ENCODE assay signal across 21 cellular contexts in genomic region chr6:12767016-12767415, GRCh38. TPM values are rescaled to one million over a fixed set of nuclear protein-coding genes. Genes with fewer than 3 reads are reported as not detected.
DNase-seq lines count a peak whose midpoint lies in the region; ATAC-seq and TF ChIP-seq lines count a peak whose summit lies in the region.
"Had no signal": no experiment of that assay in that cellular context is flagged by ENCODE, and none has a peak within 500 bp of the region (broad histone marks: within the 10 kb centered on the region; RNA-seq: fewer than 3 reads in every experiment).

No MANE protein-coding gene starts in this region.

- no peaks in the 10 kb centered on the region for H3K9me3 ChIP-seq in left lung
- H3K9me3 ChIP-seq: SJSA1 had no signal

- no peak overlapping the region for H3K27ac ChIP-seq in left lung
- H3K27ac ChIP-seq: PC-9, SJSA1 had no signal

- ATAC-seq in left lung: no peak
- ATAC-seq: HCT116 had no signal

- DNase-seq in LHCN-M2 (ENCODE audit: low read depth) (peak; percentile 21), NCI-H446 treated with DMSO at 0.1 percent for 48 hours (lab: John Stamatoyannopoulos, UW) (peak; percentile 43), epithelial cell of proximal tubule (ENCODE audit: low read depth) (peak; percentile 26), COR-L47 (lab: John Stamatoyannopoulos, UW) (no peak), posterior vena cava (ENCODE audit: low spot score) (no peak), left lung (no peak), GM03348 (ENCODE audit: low spot score) (no peak)
- DNase-seq: C1 segment of cervical spinal cord; CD4-positive, alpha-beta memory T cell; DMS 273 treated with DMSO at 0.1 percent for 48 hours; DND-41; NCI-H1092 treated with DMSO at 0.1 percent for 48 hours; NCI-H1436; NCI-H187; NCI-H2107; PC-9; Right ventricle myocardium superior had no signal

- no peak for TF ChIP-seq CTCF in epithelial cell of proximal tubule (conservative IDR thresholded peaks at IDR 0.05; ENCODE audit: low read depth, low read length)
- TF ChIP-seq CTCF in left lung (IDR thresholded peaks at IDR 0.05): no peak

- intact Hi-C loops in posterior vena cava (cut with DNase I) (no loop called here), left lung (cut with DNase I) (no loop called here)

- H3K27me3 ChIP-seq in left lung: peaks cover 3 to 23% of the 10 kb centered on the region in 2 donors
- H3K27me3 ChIP-seq: SJSA1 had no signal

- H3K4me1 ChIP-seq in left lung: no peaks in the 10 kb centered on the region
- H3K4me1 ChIP-seq: SJSA1 had no signal

- H3K4me3 ChIP-seq in epithelial cell of proximal tubule (ENCODE audit: low read depth, low read length) (no peak overlapping the region), left lung (no peak overlapping the region)
- H3K4me3 ChIP-seq: PC-9, SJSA1 had no signal

- H3K36me3 ChIP-seq in left lung: no peaks in the 10 kb centered on the region
- H3K36me3 ChIP-seq: SJSA1 had no signal

RNA-seq across cellular contexts. Expression of gene PHACTR1, which starts 50.4 kb away (rescaled TPM):
- total RNA-seq in LHCN-M2 (2014; rRNA removed) (11.0 and 12.0 TPM in 2 replicates), epithelial cell of proximal tubule (0.98 and 2.3 TPM in 2 replicates), posterior vena cava (1 to 10 TPM; 6.6 to 9.0 TPM), left lung (10 to 100 TPM; 47.0 to 53.3 TPM)
- polyA plus RNA-seq in LHCN-M2 (2012): 3.7 TPM
- total RNA-seq: HT-29, NCI-H460, PC-9 had no signal

Comparison
In these comparisons a context has a peak if more than half of its experiments do, and no peak if none do; other contexts are left out.
1. DNase-seq: peak in LHCN-M2 (single experiment), NCI-H446 treated with DMSO at 0.1 percent for 48 hours (single experiment) and epithelial cell of proximal tubule (single experiment); none in COR-L47 (single experiment), posterior vena cava (single experiment), left lung (0 of 2) and GM03348 (single experiment).